ENCODE assay signal across 1 cellular context in genomic region chr1:206922524-206922923, GRCh38.
TF ChIP-seq lines count a peak whose summit lies in the region.

No MANE protein-coding gene starts in this region.

TF ChIP-seq in SK-N-SH, 30 proteins besides CTCF, POLR2A, EP300 and RAD21:
- TF ChIP-seq, protein P1, sequence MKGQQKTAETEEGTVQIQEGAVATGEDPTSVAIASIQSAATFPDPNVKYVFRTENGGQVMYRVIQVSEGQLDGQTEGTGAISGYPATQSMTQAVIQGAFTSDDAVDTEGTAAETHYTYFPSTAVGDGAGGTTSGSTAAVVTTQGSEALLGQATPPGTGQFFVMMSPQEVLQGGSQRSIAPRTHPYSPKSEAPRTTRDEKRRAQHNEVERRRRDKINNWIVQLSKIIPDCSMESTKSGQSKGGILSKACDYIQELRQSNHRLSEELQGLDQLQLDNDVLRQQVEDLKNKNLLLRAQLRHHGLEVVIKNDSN (IDR thresholded peaks at IDR 0.05; ENCODE audit: borderline replicate concordance, low read depth), result no peak
- TF ChIP-seq NRF1 (IDR thresholded peaks at IDR 0.05; ENCODE audit: low read depth, low read length), result no peak
- no peak for TF ChIP-seq FOSL2 (IDR thresholded peaks at IDR 0.05; ENCODE audit: borderline replicate concordance, low read depth)
- no peak for TF ChIP-seq EZH2phosphoT487 (IDR thresholded peaks at IDR 0.05; ENCODE audit: borderline replicate concordance, low read depth)
- no peak for TF ChIP-seq FOXM1 (IDR thresholded peaks at IDR 0.05; ENCODE audit: low read depth)
- TF ChIP-seq, protein P2, sequence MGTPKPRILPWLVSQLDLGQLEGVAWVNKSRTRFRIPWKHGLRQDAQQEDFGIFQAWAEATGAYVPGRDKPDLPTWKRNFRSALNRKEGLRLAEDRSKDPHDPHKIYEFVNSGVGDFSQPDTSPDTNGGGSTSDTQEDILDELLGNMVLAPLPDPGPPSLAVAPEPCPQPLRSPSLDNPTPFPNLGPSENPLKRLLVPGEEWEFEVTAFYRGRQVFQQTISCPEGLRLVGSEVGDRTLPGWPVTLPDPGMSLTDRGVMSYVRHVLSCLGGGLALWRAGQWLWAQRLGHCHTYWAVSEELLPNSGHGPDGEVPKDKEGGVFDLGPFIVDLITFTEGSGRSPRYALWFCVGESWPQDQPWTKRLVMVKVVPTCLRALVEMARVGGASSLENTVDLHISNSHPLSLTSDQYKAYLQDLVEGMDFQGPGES (IDR thresholded peaks at IDR 0.05; ENCODE audit: low read depth, low read length), result no peak
- TF ChIP-seq, protein P3, sequence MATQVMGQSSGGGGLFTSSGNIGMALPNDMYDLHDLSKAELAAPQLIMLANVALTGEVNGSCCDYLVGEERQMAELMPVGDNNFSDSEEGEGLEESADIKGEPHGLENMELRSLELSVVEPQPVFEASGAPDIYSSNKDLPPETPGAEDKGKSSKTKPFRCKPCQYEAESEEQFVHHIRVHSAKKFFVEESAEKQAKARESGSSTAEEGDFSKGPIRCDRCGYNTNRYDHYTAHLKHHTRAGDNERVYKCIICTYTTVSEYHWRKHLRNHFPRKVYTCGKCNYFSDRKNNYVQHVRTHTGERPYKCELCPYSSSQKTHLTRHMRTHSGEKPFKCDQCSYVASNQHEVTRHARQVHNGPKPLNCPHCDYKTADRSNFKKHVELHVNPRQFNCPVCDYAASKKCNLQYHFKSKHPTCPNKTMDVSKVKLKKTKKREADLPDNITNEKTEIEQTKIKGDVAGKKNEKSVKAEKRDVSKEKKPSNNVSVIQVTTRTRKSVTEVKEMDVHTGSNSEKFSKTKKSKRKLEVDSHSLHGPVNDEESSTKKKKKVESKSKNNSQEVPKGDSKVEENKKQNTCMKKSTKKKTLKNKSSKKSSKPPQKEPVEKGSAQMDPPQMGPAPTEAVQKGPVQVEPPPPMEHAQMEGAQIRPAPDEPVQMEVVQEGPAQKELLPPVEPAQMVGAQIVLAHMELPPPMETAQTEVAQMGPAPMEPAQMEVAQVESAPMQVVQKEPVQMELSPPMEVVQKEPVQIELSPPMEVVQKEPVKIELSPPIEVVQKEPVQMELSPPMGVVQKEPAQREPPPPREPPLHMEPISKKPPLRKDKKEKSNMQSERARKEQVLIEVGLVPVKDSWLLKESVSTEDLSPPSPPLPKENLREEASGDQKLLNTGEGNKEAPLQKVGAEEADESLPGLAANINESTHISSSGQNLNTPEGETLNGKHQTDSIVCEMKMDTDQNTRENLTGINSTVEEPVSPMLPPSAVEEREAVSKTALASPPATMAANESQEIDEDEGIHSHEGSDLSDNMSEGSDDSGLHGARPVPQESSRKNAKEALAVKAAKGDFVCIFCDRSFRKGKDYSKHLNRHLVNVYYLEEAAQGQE (IDR thresholded peaks at IDR 0.05; ENCODE audit: low read depth, low read length), result no peak
- no peak for TF ChIP-seq TEAD4 (IDR thresholded peaks at IDR 0.05; ENCODE audit: borderline replicate concordance, insufficient read depth)
- no peak for TF ChIP-seq MEF2A (IDR thresholded peaks at IDR 0.05; ENCODE audit: borderline replicate concordance, low read depth)
- TF ChIP-seq RXRA (IDR thresholded peaks at IDR 0.05; ENCODE audit: borderline replicate concordance, low read depth), result no peak
- no peak for TF ChIP-seq YY1 (IDR thresholded peaks at IDR 0.05; ENCODE audit: low read depth)
- no peak for TF ChIP-seq RCOR1 (IDR thresholded peaks at IDR 0.05; ENCODE audit: low read length)
- TF ChIP-seq PBX3 (IDR thresholded peaks at IDR 0.05), result no peak
- TF ChIP-seq SIN3A (IDR thresholded peaks at IDR 0.05; ENCODE audit: borderline replicate concordance, low read depth, low read length), result no peak
- no peak for TF ChIP-seq POLR2AphosphoS5 (IDR thresholded peaks at IDR 0.05; ENCODE audit: low read depth, low read length)
- no peak for TF ChIP-seq TCF12 (IDR thresholded peaks at IDR 0.05)
- no peak for TF ChIP-seq GABPA (IDR thresholded peaks at IDR 0.05; ENCODE audit: low read depth)
